In the genomic region with DNA sequence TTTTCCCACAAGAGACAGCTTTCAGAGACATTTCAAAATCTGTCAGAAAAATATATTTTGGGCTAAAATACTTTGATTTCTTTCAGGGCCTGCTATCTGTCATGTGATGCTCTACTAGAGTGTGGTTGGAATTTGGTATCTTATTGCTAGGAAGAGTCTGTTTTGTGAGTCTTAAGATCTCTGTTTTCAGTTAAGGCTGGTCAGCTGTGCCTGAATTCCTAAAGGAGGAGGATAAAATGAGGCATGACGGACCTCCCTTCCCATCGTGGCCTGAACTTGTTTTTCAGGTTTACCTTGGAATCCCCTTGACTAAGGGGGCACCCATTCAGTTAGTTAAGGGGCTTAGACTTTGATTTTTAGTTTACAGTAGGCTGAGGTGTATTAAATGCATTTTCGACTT, we compare ENCODE assay signal across 10 cellular contexts. TPM values are rescaled to one million over a fixed set of nuclear protein-coding genes. Genes with fewer than 3 reads are reported as not detected.
DNase-seq lines count a peak whose midpoint lies in the region; ATAC-seq and TF ChIP-seq lines count a peak whose summit lies in the region.
"Had no signal": no experiment of that assay in that cellular context is flagged by ENCODE, and none has a peak within 500 bp of the region (broad histone marks: within the 10 kb centered on the region; RNA-seq: fewer than 3 reads in every experiment).

No MANE protein-coding gene starts in this region.

- no peaks in the 10 kb centered on the region for H3K9me3 ChIP-seq in CD8-positive, alpha-beta memory T cell (ENCODE audit: low read length)

- POLR2A ChIA-PET in CD8-positive, alpha-beta memory T cell (lab: Charles Lee), result interaction anchor here (0.6 to 0.7 kb wide), 2 partner anchors 27 to 105 kb away, joined by 3 to 20 read pairs; no protein-coding TSS in a partner anchor

- peaks cover 65 to 89% (median 80%) of the 10 kb centered on the region in 3 donors for H3K4me1 Mint-ChIP-seq in CD8-positive, alpha-beta memory T cell
- peaks cover 34% of the 10 kb centered on the region for H3K4me1 Mint-ChIP-seq in progenitor cell of endocrine pancreas (ENCODE audit: low read depth)

- CTCF ChIA-PET in CD8-positive, alpha-beta memory T cell (lab: Charles Lee), result interaction anchor here (0.6 to 1.5 kb wide), 3 partner anchors 14 to 704 kb away, joined by 3 to 6 read pairs (median 3); a partner anchor contains a TSS

- no peaks in the 10 kb centered on the region for H3K27me3 ChIP-seq in CD8-positive, alpha-beta memory T cell (ENCODE audit: insufficient read depth, low read length, poor library complexity, severe bottlenecking)

- ATAC-seq in SK-N-SH treated with all-trans-retinoic acid at 6 μM for 48 hours, result peak; percentile 61
- no peak for ATAC-seq in GM21717 (IDR thresholded peaks at IDR 0.05; ENCODE audit: unreplicated experiment)

- H3K4me3 ChIP-seq in CD8-positive, alpha-beta memory T cell (ENCODE audit: low read length), result no peak overlapping the region

- H3K27ac ChIP-seq in CD8-positive, alpha-beta memory T cell (ENCODE audit: low read depth, low read length), result no peak overlapping the region
- H3K27ac ChIP-seq: KMS-11 had no signal

- H3K4me1 ChIP-seq in CD8-positive, alpha-beta memory T cell (ENCODE audit: insufficient read depth, low read length), result peaks cover 24% of the 10 kb centered on the region

- no peak for DNase-seq in CD8-positive, alpha-beta memory T cell
- DNase-seq in fibroblast of gingiva (ENCODE audit: low read depth) (peak; percentile 58), progenitor cell of endocrine pancreas (ENCODE audit: low spot score, unreplicated experiment) (no peak), ecto neural progenitor cell (ENCODE audit: low spot score) (no peak), NCI-H226 (no peak), iPS-NIHi11 (ENCODE audit: low spot score) (no peak)
- DNase-seq: NCI-H446 had no signal

- H3K36me3 Mint-ChIP-seq in CD8-positive, alpha-beta memory T cell, result peaks cover under 1 to 70% (median 15%) of the 10 kb centered on the region in 3 donors
- H3K36me3 Mint-ChIP-seq in progenitor cell of endocrine pancreas (ENCODE audit: insufficient read depth), result peaks cover 2% of the 10 kb centered on the region

- H3K9me3 Mint-ChIP-seq in CD8-positive, alpha-beta memory T cell, result no peaks in the 10 kb centered on the region
- peaks cover 3% of the 10 kb centered on the region for H3K9me3 Mint-ChIP-seq in progenitor cell of endocrine pancreas (ENCODE audit: low read depth)

- peak overlapping the region in 7 of 8 donors; percentile 69 to 92 (median 84) for H3K27ac Mint-ChIP-seq in CD8-positive, alpha-beta memory T cell
- peak overlapping the region; percentile 20 for H3K27ac Mint-ChIP-seq in progenitor cell of endocrine pancreas

- H3K27me3 Mint-ChIP-seq in CD8-positive, alpha-beta memory T cell, result no peaks in the 10 kb centered on the region
- peaks cover 82% of the 10 kb centered on the region for H3K27me3 Mint-ChIP-seq in progenitor cell of endocrine pancreas

- peaks cover 15% of the 10 kb centered on the region for H3K36me3 ChIP-seq in CD8-positive, alpha-beta memory T cell (ENCODE audit: insufficient read depth, low read length)

- H3K4me3 Mint-ChIP-seq in CD8-positive, alpha-beta memory T cell, result peak overlapping the region in 1 of 7 donors; percentile 22
- H3K4me3 Mint-ChIP-seq in progenitor cell of endocrine pancreas (ENCODE audit: low read depth), result no peak overlapping the region

- no peak for TF ChIP-seq CTCF in progenitor cell of endocrine pancreas (IDR thresholded peaks at IDR 0.05; ENCODE audit: unreplicated experiment)

TF ChIP-seq in SK-N-SH treated with all-trans-retinoic acid at 6 μM for 48 hours, 23 proteins besides CTCF, POLR2A, EP300 and RAD21:
- TF ChIP-seq, protein P1, sequence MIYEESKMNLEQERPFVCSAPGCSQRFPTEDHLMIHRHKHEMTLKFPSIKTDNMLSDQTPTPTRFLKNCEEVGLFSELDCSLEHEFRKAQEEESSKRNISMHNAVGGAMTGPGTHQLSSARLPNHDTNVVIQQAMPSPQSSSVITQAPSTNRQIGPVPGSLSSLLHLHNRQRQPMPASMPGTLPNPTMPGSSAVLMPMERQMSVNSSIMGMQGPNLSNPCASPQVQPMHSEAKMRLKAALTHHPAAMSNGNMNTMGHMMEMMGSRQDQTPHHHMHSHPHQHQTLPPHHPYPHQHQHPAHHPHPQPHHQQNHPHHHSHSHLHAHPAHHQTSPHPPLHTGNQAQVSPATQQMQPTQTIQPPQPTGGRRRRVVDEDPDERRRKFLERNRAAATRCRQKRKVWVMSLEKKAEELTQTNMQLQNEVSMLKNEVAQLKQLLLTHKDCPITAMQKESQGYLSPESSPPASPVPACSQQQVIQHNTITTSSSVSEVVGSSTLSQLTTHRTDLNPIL (CRISPR knock-in tag; IDR thresholded peaks at IDR 0.05; ENCODE audit: low read depth), result no peak
- TF ChIP-seq ZNF565 (CRISPR knock-in tag; conservative IDR thresholded peaks at IDR 0.05; ENCODE audit: low read depth) (no peak), TOX (CRISPR knock-in tag; IDR thresholded peaks at IDR 0.05; ENCODE audit: borderline replicate concordance) (no peak), ISL1 (CRISPR knock-in tag; IDR thresholded peaks at IDR 0.05) (no peak), ZNF8 (CRISPR knock-in tag; IDR thresholded peaks at IDR 0.05) (no peak), TCF4 (CRISPR knock-in tag; IDR thresholded peaks at IDR 0.05; ENCODE audit: borderline replicate concordance) (no peak), SNAI2 (CRISPR knock-in tag; IDR thresholded peaks at IDR 0.05) (no peak), ZFP30 (CRISPR knock-in tag; IDR thresholded peaks at IDR 0.05) (no peak), ARNTL (CRISPR knock-in tag; IDR thresholded peaks at IDR 0.05; ENCODE audit: borderline replicate concordance, low read depth) (no peak), CSDC2 (CRISPR knock-in tag; IDR thresholded peaks at IDR 0.05) (no peak)
- TF ChIP-seq, protein P2, sequence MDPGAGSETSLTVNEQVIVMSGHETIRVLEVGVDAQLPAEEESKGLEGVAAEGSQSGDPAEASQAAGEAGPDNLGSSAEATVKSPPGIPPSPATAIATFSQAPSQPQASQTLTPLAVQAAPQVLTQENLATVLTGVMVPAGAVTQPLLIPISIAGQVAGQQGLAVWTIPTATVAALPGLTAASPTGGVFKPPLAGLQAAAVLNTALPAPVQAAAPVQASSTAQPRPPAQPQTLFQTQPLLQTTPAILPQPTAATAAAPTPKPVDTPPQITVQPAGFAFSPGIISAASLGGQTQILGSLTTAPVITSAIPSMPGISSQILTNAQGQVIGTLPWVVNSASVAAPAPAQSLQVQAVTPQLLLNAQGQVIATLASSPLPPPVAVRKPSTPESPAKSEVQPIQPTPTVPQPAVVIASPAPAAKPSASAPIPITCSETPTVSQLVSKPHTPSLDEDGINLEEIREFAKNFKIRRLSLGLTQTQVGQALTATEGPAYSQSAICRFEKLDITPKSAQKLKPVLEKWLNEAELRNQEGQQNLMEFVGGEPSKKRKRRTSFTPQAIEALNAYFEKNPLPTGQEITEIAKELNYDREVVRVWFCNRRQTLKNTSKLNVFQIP (CRISPR knock-in tag; IDR thresholded peaks at IDR 0.05; ENCODE audit: borderline replicate concordance, low read depth), result no peak

RNA-seq across cellular contexts. Expression of a gene that starts 18.1 kb away (rescaled TPM):
- total RNA-seq in CD8-positive, alpha-beta memory T cell, result 10 to 100 TPM; 79.8 to 82.9 TPM
- 252 TPM for polyA plus RNA-seq in CD8-positive, alpha-beta memory T cell
- 20.3 and 33.8 TPM in 2 replicates for total RNA-seq in progenitor cell of endocrine pancreas
